ENCODE assay signal across 8 cellular contexts in the genomic region with DNA sequence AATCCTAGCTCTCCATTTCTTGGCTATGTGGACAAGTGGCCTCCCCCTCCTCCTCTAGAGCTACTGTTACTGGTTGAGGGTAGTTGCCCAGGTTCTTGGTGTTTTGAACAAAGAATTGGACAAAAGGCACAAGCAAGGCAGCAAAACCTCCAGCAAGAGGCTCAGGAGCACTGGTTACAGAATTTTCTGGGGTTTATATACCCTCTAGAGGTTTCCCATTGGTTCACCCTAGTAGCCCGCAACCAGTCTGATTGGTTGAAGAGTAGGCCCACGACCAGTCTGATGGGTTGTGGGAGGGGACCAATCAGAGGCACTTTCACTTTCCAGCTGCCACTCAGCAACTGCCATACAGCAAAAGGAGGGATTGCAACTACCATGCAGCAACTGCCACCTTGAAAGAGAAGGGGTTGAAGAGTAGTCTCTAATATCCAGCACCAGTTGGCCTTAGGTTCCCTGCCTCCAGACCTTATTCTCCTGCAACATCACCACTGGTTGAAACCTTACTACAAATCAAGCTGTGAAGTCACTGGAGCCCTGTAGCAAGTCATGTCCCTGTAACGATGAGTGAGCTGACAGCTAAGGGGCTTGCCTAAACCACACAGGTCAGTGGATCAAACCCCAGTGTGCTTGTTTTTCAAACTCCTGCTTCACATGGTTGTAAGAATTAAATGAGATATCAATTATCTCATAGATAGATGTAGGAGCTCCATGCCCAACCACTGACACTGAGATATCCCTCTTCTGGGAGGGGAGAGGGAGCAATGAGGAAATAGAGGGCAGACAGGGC. TPM values are rescaled to one million over a fixed set of nuclear protein-coding genes. Genes with fewer than 3 reads are reported as not detected.
DNase-seq lines count a peak whose midpoint lies in the region; ATAC-seq and TF ChIP-seq lines count a peak whose summit lies in the region.

No MANE protein-coding gene starts in this region.

- intact Hi-C loops in posterior cingulate gyrus (cut with DNase I) = no loop called here

- peak overlapping the region; percentile 84 for H3K27ac Mint-ChIP-seq in type B pancreatic cell

- H3K4me3 Mint-ChIP-seq in type B pancreatic cell = peak overlapping the region; percentile 49

- in situ Hi-C loops in astrocyte of the spinal cord (cut with HindIII; ENCODE audit: low sequenced_read_pairs) = no loop called here

- peak; percentile 37 for DNase-seq in stimulated activated CD4-positive, alpha-beta T cell treated with anti-CD3 and anti-CD28 coated beads, Interleukin-15, amount 100 ng/mL, for 24 hours
- no peak for DNase-seq in stimulated activated CD4-positive, alpha-beta T cell treated with anti-CD3 and anti-CD28 coated beads, Interleukin-4, amount 100 ng/mL, for 1 hour
- peak; percentile 31 for DNase-seq in NCI-H2029 treated with DMSO at 0.1 percent for 48 hours (lab: John Stamatoyannopoulos, UW)
- DNase-seq in astrocyte of the spinal cord (ENCODE audit: low read depth, low spot score) = peak; percentile 31
- no peak for DNase-seq in type B pancreatic cell (ENCODE audit: extremely low spot score, unreplicated experiment)
- DNase-seq in mesenteric fat pad (ENCODE audit: low spot score) = no peak
- DNase-seq in posterior cingulate gyrus = no peak

- H3K4me3 ChIP-seq in astrocyte of the spinal cord (ENCODE audit: low read depth, low read length) = no peak overlapping the region

- peaks cover 29% of the 10 kb centered on the region for H3K4me1 Mint-ChIP-seq in type B pancreatic cell (ENCODE audit: unreplicated experiment)

- peaks cover 8% of the 10 kb centered on the region for H3K27me3 Mint-ChIP-seq in type B pancreatic cell

- no peaks in the 10 kb centered on the region for H3K9me3 Mint-ChIP-seq in type B pancreatic cell

- no peaks in the 10 kb centered on the region for H3K36me3 Mint-ChIP-seq in type B pancreatic cell

- TF ChIP-seq CTCF in astrocyte of the spinal cord (IDR thresholded peaks at IDR 0.05; ENCODE audit: low read depth, low read length) = no peak
- TF ChIP-seq CTCF in type B pancreatic cell (conservative IDR thresholded peaks at IDR 0.05) = no peak

- no peak for ATAC-seq in HG03354 (IDR thresholded peaks at IDR 0.05; ENCODE audit: poor library complexity, severe bottlenecking, unreplicated experiment)

RNA-seq across cellular contexts. Expression of a gene that starts 2.9 kb away (rescaled TPM):
- total RNA-seq in type B pancreatic cell (ENCODE audit: low replicate concordance) (44.5 and 70.3 TPM in 2 replicates), mesenteric fat pad (31.7 TPM)

RNA-seq across cellular contexts. Expression of a gene that starts 59.4 kb away (rescaled TPM):
- total RNA-seq in type B pancreatic cell (ENCODE audit: low replicate concordance) (not detected in 2 replicates), mesenteric fat pad (not detected)

Comparison
In these comparisons a context has a peak if more than half of its experiments do, and no peak if none do; other contexts are left out.
1. DNase-seq: peak in stimulated activated CD4-positive, alpha-beta T cell treated with anti-CD3 and anti-CD28 coated beads, Interleukin-15, amount 100 ng/mL, for 24 hours (single experiment), NCI-H2029 treated with DMSO at 0.1 percent for 48 hours (single experiment) and astrocyte of the spinal cord (single experiment); none in stimulated activated CD4-positive, alpha-beta T cell treated with anti-CD3 and anti-CD28 coated beads, Interleukin-4, amount 100 ng/mL, for 1 hour (single experiment), type B pancreatic cell (single experiment), mesenteric fat pad (single experiment) and posterior cingulate gyrus (0 of 10).